In genomic region chr21:44190576-44191271, GRCh38 we compare ENCODE assay signal across 3 cellular contexts. TPM values are rescaled to one million over a fixed set of nuclear protein-coding genes. Genes with fewer than 3 reads are reported as not detected.
"Had no signal": no experiment of that assay in that cellular context is flagged by ENCODE, and none has a peak within 500 bp of the region (broad histone marks: within the 10 kb centered on the region; RNA-seq: fewer than 3 reads in every experiment).

No MANE protein-coding gene starts in this region.

RNA-seq across cellular contexts. Expression of gene ICOSLG, which starts 50.0 kb away (rescaled TPM):
- polyA plus RNA-seq: fibroblast of lung, immature natural killer cell, neural cell had no signal
